26 cellular contexts compared by ENCODE assay signal in genomic region chr5:90438100-90438499, GRCh38. TPM values are rescaled to one million over a fixed set of nuclear protein-coding genes. Genes with fewer than 3 reads are reported as not detected.
A peak's percentile ranks its signal among the peaks of the same experiment; 100 is the strongest.
DNase-seq lines count a peak whose midpoint lies in the region; ATAC-seq, FAIRE-seq and TF ChIP-seq lines count a peak whose summit lies in the region.
"Had no signal": no experiment of that assay in that cellular context is flagged by ENCODE, and none has a peak within 500 bp of the region (broad histone marks: within the 10 kb centered on the region; RNA-seq: fewer than 3 reads in every experiment).

No MANE protein-coding gene starts in this region.

- no peak for TF ChIP-seq EP300 in K562 (IDR thresholded peaks at IDR 0.05; ENCODE audit: low read length)

- H3K79me2 ChIP-seq in K562 (ENCODE audit: control insufficient read depth, insufficient read depth, low read length), result no peaks in the 10 kb centered on the region
- H3K79me2 ChIP-seq: parathyroid adenoma had no signal

- CTCF ChIA-PET in K562 (lab: Yijun Ruan, JAX; ENCODE audit: low intra/inter-chr PET ratio), result interaction anchor here (1.2 to 2.7 kb wide), 3 partner anchors 92 to 345 kb away, joined by 4 to 22 read pairs (median 10); partner anchors contain the start of gene LYSMD3

- 0% methylated on average over 1 of the region's 1 CpG for WGBS in K562 (ENCODE audit: insufficient coverage, low coverage, missing lambda C conversion rate)
- WGBS in liver, result 19% methylated on average over 1 of the region's 1 CpG

- H3K27me3 ChIP-seq in K562 (ENCODE audit: control insufficient read depth in 2 of 2, insufficient read depth in 2 of 2, low read length in 2 of 2), result no peaks in the 10 kb centered on the region
- H3K27me3 ChIP-seq in liver (ENCODE audit: control insufficient read depth in 4 of 4, insufficient read depth in 4 of 4, low read length in 3 of 4), result no peaks in the 10 kb centered on the region
- H3K27me3 ChIP-seq: body of pancreas, gastroesophageal sphincter, thyroid gland had no signal

- H3K9me3 ChIP-seq in K562 (replicated peaks; ENCODE audit: control insufficient read depth, insufficient read depth, low read depth, low read length), result no peaks in the 10 kb centered on the region
- H3K9me3 ChIP-seq in liver (ENCODE audit: control insufficient read depth in 4 of 4, low read length in 3 of 4), result no peaks in the 10 kb centered on the region
- H3K9me3 ChIP-seq: body of pancreas, gastroesophageal sphincter, thyroid gland had no signal

- intact Hi-C loops in K562 (cut with micrococcal nuclease), result no loop called here

- no peak overlapping the region for H3K9ac ChIP-seq in K562 (ENCODE audit: insufficient read depth in 1 of 2, low read depth in 2 of 2, low read length in 2 of 2)
- no peak overlapping the region for H3K9ac ChIP-seq in liver (ENCODE audit: low read depth in 1 of 2, low read length in 2 of 2)
- H3K9ac ChIP-seq: parathyroid adenoma had no signal

- TF ChIP-seq RAD21 in K562 (CRISPR knock-in tag; conservative IDR thresholded peaks at IDR 0.05 in 1 of 2, IDR thresholded peaks at IDR 0.05 in 1 of 2) (no peak), liver (IDR thresholded peaks at IDR 0.05) (peak in 1 of 2 donors; percentile 33)

- POLR2A ChIA-PET in K562 (lab: Yijun Ruan, JAX), result interaction anchor here (0.6 to 2.2 kb wide), 6 partner anchors 8 to 136 kb away, joined by 3 to 11 read pairs (median 4); partner anchors contain the start of gene CETN3

- H2AFZ ChIP-seq in K562 (ENCODE audit: low read depth, low read length), result no peak overlapping the region
- H2AFZ ChIP-seq: parathyroid adenoma had no signal

- H3K4me1 ChIP-seq in K562 (replicated peaks in 1 of 2; ENCODE audit: control insufficient read depth in 2 of 2, insufficient read depth in 2 of 2, low read length in 2 of 2) (peaks cover 0 to 7% of the 10 kb centered on the region in 2 experiments; a peak in 2 of 5 replicates), liver (ENCODE audit: control insufficient read depth in 4 of 4, insufficient read depth in 4 of 4, low read length in 3 of 4) (peaks cover 0 to 13% (median 8%) of the 10 kb centered on the region in 4 donors)

- H3K9me1 ChIP-seq in K562 (ENCODE audit: control insufficient read depth, insufficient read depth, low read length), result no peaks in the 10 kb centered on the region

- TF ChIP-seq POLR2A in K562 (conservative IDR thresholded peaks at IDR 0.05), result no peak

- H3K27ac ChIP-seq in K562 (ENCODE audit: extremely low read depth, low read depth, low read length) (no peak overlapping the region), liver (ENCODE audit: low read depth in 1 of 2, low read length in 2 of 2) (no peak overlapping the region)
- H3K27ac ChIP-seq: body of pancreas, gastroesophageal sphincter, parathyroid adenoma, thyroid gland had no signal

- no TSS peak for BruUV-seq in K562 (replicated peaks; lab: Mats Ljungman, UMichigan)

- H3K36me3 ChIP-seq in K562 (ENCODE audit: control insufficient read depth, insufficient read depth, low read length) (no peaks in the 10 kb centered on the region), liver (ENCODE audit: control insufficient read depth in 4 of 4, insufficient read depth in 3 of 4, low read depth in 1 of 4, low read length in 3 of 4) (no peaks in the 10 kb centered on the region)
- H3K36me3 ChIP-seq: gastroesophageal sphincter, thyroid gland had no signal

- peak; percentile 38 for DNase-seq in DMS79 (lab: John Stamatoyannopoulos, UW)
- peak; percentile 3 for DNase-seq in M059J (ENCODE audit: low read depth)
- peak in 1 of 4 experiments; percentile 15 for DNase-seq in K562 (ENCODE audit: extremely low read depth in 1 of 4, low spot score in 3 of 4)
- no peak for DNase-seq in cerebellar nuclear complex (lab: John Stamatoyannopoulos, UW)
- DNase-seq in GM13977 (ENCODE audit: low spot score), result no peak
- DNase-seq in RPMI8226, result no peak
- no peak for DNase-seq in GM03348 (ENCODE audit: low spot score)
- DNase-seq: activated gamma-delta T cell treated with Interleukin-2 at 50 U/mL for 16 hours; activated naive CD8-positive, alpha-beta T cell treated with anti-CD3 and anti-CD28 coated beads, Interleukin-2, amount 50 U/mL, for 24 hours; C1 segment of cervical spinal cord; effector memory CD4-positive, alpha-beta T cell; GDM1; NCI-H1048; NCI-H1930; NCI-H510A; stimulated activated naive CD8-positive, alpha-beta T cell treated with anti-CD3 and anti-CD28 coated beads, Interleukin-15, Interleukin-2, amounts not matched to agents 100 U/mL and 50 U/mL, for 24 hours; thyroid gland had no signal

- H3K4me3 ChIP-seq in K562 (no peak overlapping the region), liver (ENCODE audit: low read depth in 1 of 3, low read length in 3 of 3) (no peak overlapping the region)
- H3K4me3 ChIP-seq: body of pancreas, gastroesophageal sphincter, thyroid gland had no signal

- TF ChIP-seq CTCF in K562 (IDR thresholded peaks at IDR 0.05 in 2 of 3, conservative IDR thresholded peaks at IDR 0.05 in 1 of 3; ENCODE audit: insufficient read depth in 2 of 3, low read depth in 1 of 3, low read length in 3 of 3), result no peak
- no peak for TF ChIP-seq CTCF in liver (IDR thresholded peaks at IDR 0.05; ENCODE audit: low read depth, low read length, missing input control)
- TF ChIP-seq CTCF in GM13977 (IDR thresholded peaks at IDR 0.05; ENCODE audit: extremely low read depth, insufficient read depth, missing control alignments), result no peak

- no peaks in the 10 kb centered on the region for H4K20me1 ChIP-seq in K562 (replicated peaks; ENCODE audit: control insufficient read depth, insufficient read depth, low read length)

- ATAC-seq in K562, result no peak
- ATAC-seq: activated naive CD8-positive, alpha-beta T cell treated with anti-CD3 and anti-CD28 coated beads, Interleukin-2, amount 50 U/mL, for 24 hours; body of pancreas; gastroesophageal sphincter; sciatic nerve; stimulated activated naive CD8-positive, alpha-beta T cell treated with anti-CD3 and anti-CD28 coated beads, Interleukin-15, Interleukin-2, amounts not matched to agents 100 U/mL and 50 U/mL, for 24 hours had no signal

- no peak for FAIRE-seq in K562 (lab: Jason Lieb, UNC)
- FAIRE-seq: colon, H1, islet of Langerhans, RCC 7860 had no signal

- no peak overlapping the region for H3K4me2 ChIP-seq in K562 (ENCODE audit: insufficient read depth, low read length)

- in situ Hi-C loops in K562 (cut with MboI) (loop anchor here (10.0 kb wide), 1 partner anchor 167 kb away; no protein-coding TSS in a partner anchor), GM13977 (cut with MboI; ENCODE audit: low pct_unique_long_range_greater_than_20kb, low sequenced_read_pairs, unreplicated experiment) (no loop called here)

RNA-seq across cellular contexts. Expression of gene CETN3, which starts 28.5 kb away (rescaled TPM):
- 17.7 and 33.2 TPM in 2 replicates for total RNA-seq in M059J (2014; rRNA removed; shearing (Covaris generic))
- total RNA-seq in K562 (2011; cell fraction: chromatin; rRNA removed; ENCODE audit: low replicate concordance), result 6.3 and 30.9 TPM in 2 replicates
- total RNA-seq in K562 (2011; cell fraction: nucleolus; rRNA removed), result 2.3 and 5.0 TPM in 2 replicates
- total RNA-seq in K562 (2011; cell fraction: nucleoplasm; rRNA removed), result 11.4 and 21.7 TPM in 2 replicates
- total RNA-seq in K562 (2014; rRNA removed), result 41.6 and 57.3 TPM in 2 replicates
- 99.4 and 121 TPM in 2 replicates for total RNA-seq in K562 (2014; rRNA removed; fragmentation: Illumina TruSeq; extraction: Trizol)
- 74.5 and 82.4 TPM in 2 replicates for total RNA-seq in K562 (2015; rRNA removed; fragmentation: Illumina TruSeq; extraction: Trizol)
- 42.8 and 43.3 TPM in 2 replicates for total RNA-seq in K562 (2021)
- 38.4 and 63.2 TPM in 2 replicates for polyA plus RNA-seq in K562 (2011; rRNA removed)
- polyA plus RNA-seq in K562 (2011; cell fraction: cytosol; rRNA removed), result 1.1 and 6.2 TPM in 2 replicates
- polyA plus RNA-seq in K562 (2011; cell fraction: nucleus; rRNA removed), result 6.0 and 10.5 TPM in 2 replicates
- 46.4 and 76.7 TPM in 2 replicates for polyA plus RNA-seq in K562 (2012)
- polyA plus RNA-seq in K562 (2014; fragmentation: Illumina TruSeq; extraction: Trizol), result 77.6 and 87.4 TPM in 2 replicates
- polyA plus RNA-seq in K562 (2014; fragmentation: Nextera tagmentation; extraction: Ambion mirVana), result 10 to 100 TPM; 80.5 to 91.3 TPM
- 109 and 113 TPM in 2 replicates for polyA plus RNA-seq in K562 (2014; rRNA removed)
- 11.1 and 15.7 TPM in 2 replicates for polyA minus RNA-seq in K562 (2011; rRNA and poly(A)+ RNA removed)
- polyA minus RNA-seq in K562 (2011; cell fraction: cytosol; rRNA and poly(A)+ RNA removed), result 5.7 and 9.1 TPM in 2 replicates
- polyA minus RNA-seq in K562 (2011; cell fraction: nucleus; rRNA and poly(A)+ RNA removed), result 11.0 and 27.2 TPM in 2 replicates
- total RNA-seq in liver, result 1 to 10 TPM; 2.8 to 9.4 TPM
- 1 to 10 TPM; 6.2 to 7.5 TPM for polyA plus RNA-seq in liver

RNA-seq across cellular contexts. Expression of gene MBLAC2, which starts 36.5 kb away (rescaled TPM):
- 2.5 and 2.6 TPM in 2 replicates for total RNA-seq in M059J (2014; rRNA removed; shearing (Covaris generic))
- total RNA-seq in K562 (2011; cell fraction: chromatin; rRNA removed; ENCODE audit: low replicate concordance), result 11.3 and 19.1 TPM in 2 replicates
- 13.7 and 15.3 TPM in 2 replicates for total RNA-seq in K562 (2011; cell fraction: nucleolus; rRNA removed)
- total RNA-seq in K562 (2011; cell fraction: nucleoplasm; rRNA removed), result 17.3 and 30.1 TPM in 2 replicates
- total RNA-seq in K562 (2014; rRNA removed), result 7.6 and 8.2 TPM in 2 replicates
- 10.2 and 10.5 TPM in 2 replicates for total RNA-seq in K562 (2014; rRNA removed; fragmentation: Illumina TruSeq; extraction: Trizol)
- 9.2 and 10.7 TPM in 2 replicates for total RNA-seq in K562 (2015; rRNA removed; fragmentation: Illumina TruSeq; extraction: Trizol)
- total RNA-seq in K562 (2021), result 10.3 and 10.6 TPM in 2 replicates
- 13.1 and 13.2 TPM in 2 replicates for polyA plus RNA-seq in K562 (2011; rRNA removed)
- polyA plus RNA-seq in K562 (2011; cell fraction: cytosol; rRNA removed), result 9.3 and 11.1 TPM in 2 replicates
- polyA plus RNA-seq in K562 (2011; cell fraction: nucleus; rRNA removed), result 17.6 and 17.7 TPM in 2 replicates
- 6.9 and 7.2 TPM in 2 replicates for polyA plus RNA-seq in K562 (2012)
- 9.0 and 10.3 TPM in 2 replicates for polyA plus RNA-seq in K562 (2014; fragmentation: Illumina TruSeq; extraction: Trizol)
- 1 to 10 TPM; 2.4 to 3.2 TPM for polyA plus RNA-seq in K562 (2014; fragmentation: Nextera tagmentation; extraction: Ambion mirVana)
- 10.4 and 12.4 TPM in 2 replicates for polyA plus RNA-seq in K562 (2014; rRNA removed)
- 13.5 and 15.1 TPM in 2 replicates for polyA minus RNA-seq in K562 (2011; rRNA and poly(A)+ RNA removed)
- 7.3 and 10.0 TPM in 2 replicates for polyA minus RNA-seq in K562 (2011; cell fraction: cytosol; rRNA and poly(A)+ RNA removed)
- polyA minus RNA-seq in K562 (2011; cell fraction: nucleus; rRNA and poly(A)+ RNA removed), result 28.5 and 39.2 TPM in 2 replicates
- 1 to 10 TPM; 4.2 to 4.6 TPM for total RNA-seq in liver
- 1 to 10 TPM; 2.6 to 3.7 TPM for polyA plus RNA-seq in liver

RNA-seq across cellular contexts. Expression of gene POLR3G, which starts 36.6 kb away (rescaled TPM):
- 7.6 and 11.5 TPM in 2 replicates for total RNA-seq in M059J (2014; rRNA removed; shearing (Covaris generic))
- total RNA-seq in K562 (2011; cell fraction: chromatin; rRNA removed; ENCODE audit: low replicate concordance), result 8.8 and 27.0 TPM in 2 replicates
- 3.8 and 4.7 TPM in 2 replicates for total RNA-seq in K562 (2011; cell fraction: nucleolus; rRNA removed)
- total RNA-seq in K562 (2011; cell fraction: nucleoplasm; rRNA removed), result 7.6 and 19.2 TPM in 2 replicates
- total RNA-seq in K562 (2014; rRNA removed) (37.2 and 39.6 TPM in 2 replicates), K562 (2014; rRNA removed; fragmentation: Illumina TruSeq; extraction: Trizol) (59.0 and 63.8 TPM in 2 replicates), K562 (2015; rRNA removed; fragmentation: Illumina TruSeq; extraction: Trizol) (37.2 and 44.5 TPM in 2 replicates), K562 (2021) (39.0 and 47.4 TPM in 2 replicates), liver (1 to 10 TPM in 1 of 2 donors, under 1 TPM in 1; 0.75 to 1.2 TPM)
- polyA plus RNA-seq in K562 (2011; rRNA removed) (33.6 and 54.9 TPM in 2 replicates), K562 (2014; fragmentation: Illumina TruSeq; extraction: Trizol) (69.1 and 78.9 TPM in 2 replicates), K562 (2014; fragmentation: Nextera tagmentation; extraction: Ambion mirVana) (100 to 1,000 TPM in 1 of 2 experiments, 10 to 100 TPM in 1; 95.1 to 111 TPM), K562 (2014; rRNA removed) (58.0 and 84.6 TPM in 2 replicates), liver (1 to 10 TPM; 1.2 to 2.8 TPM)
- 57.9 and 76.8 TPM in 2 replicates for polyA plus RNA-seq in K562 (2011; cell fraction: cytosol; rRNA removed)
- 10.7 and 12.5 TPM in 2 replicates for polyA plus RNA-seq in K562 (2011; cell fraction: nucleus; rRNA removed)
- 6.6 and 31.1 TPM in 2 replicates for polyA plus RNA-seq in K562 (2012)
- 30.9 and 34.2 TPM in 2 replicates for polyA minus RNA-seq in K562 (2011; rRNA and poly(A)+ RNA removed)
- 17.3 and 21.6 TPM in 2 replicates for polyA minus RNA-seq in K562 (2011; cell fraction: cytosol; rRNA and poly(A)+ RNA removed)
- 5.5 and 9.3 TPM in 2 replicates for polyA minus RNA-seq in K562 (2011; cell fraction: nucleus; rRNA and poly(A)+ RNA removed)

Comparison
In these comparisons a context has a peak if more than half of its experiments do, and no peak if none do; other contexts are left out.
1. DNase-seq: peak in DMS79 (single experiment) and M059J (single experiment); none in cerebellar nuclear complex (0 of 2), GM13977 (single experiment), RPMI8226 (single experiment) and GM03348 (single experiment).